ENCODE assay signal across 8 cellular contexts in genomic region chr1:154627247-154628121, GRCh38. TPM values are rescaled to one million over a fixed set of nuclear protein-coding genes. Genes with fewer than 3 reads are reported as not detected.
DNase-seq lines count a peak whose midpoint lies in the region; ATAC-seq and TF ChIP-seq lines count a peak whose summit lies in the region.

No MANE protein-coding gene starts in this region.

- H3K27ac ChIP-seq in body of pancreas (peak overlapping the region; percentile 78 to 95 (median 84)), iPS DF 6.9 (ENCODE audit: low read length) (no peak overlapping the region)

- ATAC-seq in HG02938 (IDR thresholded peaks at IDR 0.05; ENCODE audit: unreplicated experiment) = peak; percentile 46
- peak; percentile 91 for ATAC-seq in body of pancreas
- ATAC-seq in sciatic nerve = peak; percentile 92
- no peak for ATAC-seq in GM21447 (IDR thresholded peaks at IDR 0.05; ENCODE audit: unreplicated experiment)

- H3K4me3 ChIP-seq in GM08714 (ENCODE audit: low read length) (peak overlapping the region; percentile 80), body of pancreas (peak overlapping the region; percentile 63 to 99), iPS DF 6.9 (ENCODE audit: low read length) (peak overlapping the region; percentile 92)

- intact Hi-C loops in body of pancreas (cut with DNase I) (no loop called here), sciatic nerve (cut with DNase I) (no loop called here)

- no peak for TF ChIP-seq CTCF in body of pancreas (IDR thresholded peaks at IDR 0.05)

- DNase-seq in NCI-H2107 treated with DMSO at 0.1 percent for 48 hours (lab: John Stamatoyannopoulos, UW; ENCODE audit: unreplicated experiment) = peak; percentile 85
- DNase-seq in UCSD-AML1 (lab: John Stamatoyannopoulos, UW; ENCODE audit: unreplicated experiment) = peak; percentile 89
- DNase-seq in body of pancreas = peak; percentile 89 to 94 (median 92)
- DNase-seq in iPS DF 6.9 (ENCODE audit: low read depth, low spot score) = peak; percentile 84
- DNase-seq in sciatic nerve (ENCODE audit: low spot score) = peak; percentile 94

- no peaks in the 10 kb centered on the region for H3K36me3 ChIP-seq in body of pancreas (replicated peaks in 1 of 2; ENCODE audit: insufficient read depth in 1 of 2, low read depth in 2 of 2)
- no peaks in the 10 kb centered on the region; the same call in 1 of the 2 replicates for H3K36me3 ChIP-seq in iPS DF 6.9 (ENCODE audit: control insufficient read depth, insufficient read depth, low read length)

- no peaks in the 10 kb centered on the region for H3K27me3 ChIP-seq in body of pancreas
- H3K27me3 ChIP-seq in iPS DF 6.9 (ENCODE audit: control insufficient read depth, insufficient read depth, low read length) = no peaks in the 10 kb centered on the region

- H3K4me1 ChIP-seq in body of pancreas = peaks cover 13% of the 10 kb centered on the region
- no peaks in the 10 kb centered on the region; the same call in 1 of the 2 replicates for H3K4me1 ChIP-seq in iPS DF 6.9 (ENCODE audit: control insufficient read depth, insufficient read depth, low read length)

- 0 to 1% methylated on average over 20 to 63 of the region's 71 CpGs for WGBS in body of pancreas, 2 donors
- no CpG with 5 or more reads among the region's 71 CpGs for WGBS in iPS DF 6.9 (ENCODE audit: insufficient coverage, insufficient read length)

- TF ChIP-seq POLR2A in body of pancreas (IDR thresholded peaks at IDR 0.05) = peak in 2 of 3 donors; percentile 52 to 58

- H3K9me3 ChIP-seq in body of pancreas = no peaks in the 10 kb centered on the region
- H3K9me3 ChIP-seq in iPS DF 6.9 (ENCODE audit: control insufficient read depth, insufficient read depth, low read length) = no peaks in the 10 kb centered on the region

RNA-seq across cellular contexts. Expression of gene ADAR, which starts 19.5 kb away (rescaled TPM):
- 100 to 1,000 TPM in 1 of 2 donors, 10 to 100 TPM in 1; 54.0 to 103 TPM for total RNA-seq in body of pancreas
- 139 TPM for total RNA-seq in sciatic nerve

RNA-seq across cellular contexts. Expression of gene CHRNB2, which starts 59.9 kb away (rescaled TPM):
- 1 to 10 TPM in 1 of 2 donors, under 1 TPM in 1; 0.52 to 7.6 TPM for total RNA-seq in body of pancreas
- total RNA-seq in sciatic nerve = 0.18 TPM
